In the genomic region with DNA sequence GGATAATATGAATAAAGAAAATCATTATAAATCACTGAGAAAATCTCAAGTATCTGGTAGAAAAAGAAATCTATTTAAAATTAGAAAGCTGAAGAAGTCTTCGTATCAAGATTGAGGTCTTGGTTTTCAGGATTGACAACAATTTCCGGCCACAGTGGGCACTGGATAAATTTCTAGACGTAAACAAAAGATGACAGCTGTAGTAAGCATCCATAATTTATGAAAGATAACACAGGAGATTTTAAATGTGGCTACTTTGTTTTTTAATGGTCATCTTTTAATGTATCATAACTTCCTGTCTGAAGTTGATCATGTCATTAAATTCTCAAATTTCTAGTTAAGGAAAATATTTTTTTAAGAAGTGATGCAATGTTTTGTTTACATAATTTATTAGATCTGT, we compare ENCODE assay signal across 17 cellular contexts.
A peak's percentile ranks its signal among the peaks of the same experiment; 100 is the strongest.
DNase-seq lines count a peak whose midpoint lies in the region; ATAC-seq and TF ChIP-seq lines count a peak whose summit lies in the region.
"Had no signal": no experiment of that assay in that cellular context is flagged by ENCODE, and none has a peak within 500 bp of the region (broad histone marks: within the 10 kb centered on the region; RNA-seq: fewer than 3 reads in every experiment).

No MANE protein-coding gene starts in this region.

- no peak overlapping the region for H2BK15ac ChIP-seq in mesenchymal stem cell (ENCODE audit: low read depth, poor library complexity, severe bottlenecking)

- DNase-seq in HCEC 1CT = peak; percentile 50
- peak; percentile 39 for DNase-seq in brain microvascular endothelial cell
- peak; percentile 43 for DNase-seq in mesenchymal stem cell
- no peak for DNase-seq in smooth muscle cell (lab: John Stamatoyannopoulos, UW; ENCODE audit: unreplicated experiment)
- DNase-seq in SIG-M5 (lab: John Stamatoyannopoulos, UW) = no peak
- no peak for DNase-seq in NCI-H1105 (lab: John Stamatoyannopoulos, UW)
- DNase-seq: ACHN; BE2C; C1 segment of cervical spinal cord; CD4-positive, alpha-beta T cell; DMS79 treated with DMSO at 0.1 percent for 48 hours; HFFc6; KBM-7 had no signal

- H2AFZ ChIP-seq in mesenchymal stem cell (ENCODE audit: low read depth, low read length) (no peak overlapping the region), smooth muscle cell (ENCODE audit: low read depth) (no peak overlapping the region)
- H2AFZ ChIP-seq: GM23338 had no signal

- H2AK5ac ChIP-seq in mesenchymal stem cell (ENCODE audit: low read length, severe bottlenecking) = no peak overlapping the region

- no peak overlapping the region for H2BK12ac ChIP-seq in mesenchymal stem cell (ENCODE audit: low read length in 2 of 2)

- TF ChIP-seq CTCF in brain microvascular endothelial cell (IDR thresholded peaks at IDR 0.05; ENCODE audit: low read depth, low read length, missing control alignments) = no peak
- TF ChIP-seq CTCF in smooth muscle cell (IDR thresholded peaks at IDR 0.05; ENCODE audit: borderline replicate concordance, insufficient read depth, poor library complexity, severe bottlenecking) = no peak

- H3K4me2 ChIP-seq in mesenchymal stem cell (ENCODE audit: low read length, poor library complexity, severe bottlenecking) (no peak overlapping the region), smooth muscle cell (peak overlapping the region; percentile 9)
- H3K4me2 ChIP-seq: GM23338 had no signal

- H3F3A ChIP-seq in smooth muscle cell (ENCODE audit: low read depth) = no peaks in the 10 kb centered on the region

- H3K9ac ChIP-seq in mesenchymal stem cell (ENCODE audit: low read length) = no peak overlapping the region
- H3K9ac ChIP-seq in smooth muscle cell (ENCODE audit: low read depth) = no peak overlapping the region

- no peak for ATAC-seq in GM18505 (IDR thresholded peaks at IDR 0.05; ENCODE audit: unreplicated experiment)
- ATAC-seq: GM23338, HCT116, HepG2 had no signal

- no peak overlapping the region for H3K4ac ChIP-seq in mesenchymal stem cell (ENCODE audit: low read depth in 1 of 2, low read length in 2 of 2)

- WGBS in mesenchymal stem cell = 39% methylated on average over 2 of the region's 3 CpGs
- 76% methylated on average over 3 of the region's 3 CpGs for WGBS in smooth muscle cell (ENCODE audit: low lambda C conversion rate)

- H2BK120ac ChIP-seq in mesenchymal stem cell (ENCODE audit: low read depth, low read length) = no peak overlapping the region

- H3K79me2 ChIP-seq in smooth muscle cell (ENCODE audit: low read depth) = no peaks in the 10 kb centered on the region

- no peak overlapping the region for H4K8ac ChIP-seq in mesenchymal stem cell (ENCODE audit: low read length)

- no peaks in the 10 kb centered on the region for H4K20me1 ChIP-seq in smooth muscle cell (ENCODE audit: low read depth)

- H3K36me3 ChIP-seq in brain microvascular endothelial cell (replicated peaks) = no peaks in the 10 kb centered on the region
- H3K36me3 ChIP-seq in mesenchymal stem cell (ENCODE audit: control insufficient read depth in 1 of 2, insufficient read depth in 2 of 2, low read depth in 1 of 2, low read length in 2 of 2) = no peaks in the 10 kb centered on the region
- H3K36me3 ChIP-seq in smooth muscle cell (ENCODE audit: low read depth) = no peaks in the 10 kb centered on the region
- H3K36me3 ChIP-seq: BE2C had no signal

- no peak for TF ChIP-seq POLR2A in GM18505 (IDR thresholded peaks at IDR 0.05; ENCODE audit: borderline replicate concordance, extremely low read depth, insufficient read depth, insufficient read length)

- H3K27me3 ChIP-seq in brain microvascular endothelial cell (replicated peaks) = no peaks in the 10 kb centered on the region
- H3K27me3 ChIP-seq in mesenchymal stem cell (ENCODE audit: control insufficient read depth in 1 of 2, insufficient read depth in 1 of 2, low read length in 2 of 2) = no peaks in the 10 kb centered on the region
- H3K27me3 ChIP-seq in smooth muscle cell (ENCODE audit: low read depth) = no peaks in the 10 kb centered on the region
- H3K27me3 ChIP-seq: BE2C had no signal

- H3K4me1 ChIP-seq in mesenchymal stem cell (ENCODE audit: control insufficient read depth, insufficient read depth, low read depth, low read length) (no peaks in the 10 kb centered on the region), smooth muscle cell (ENCODE audit: low read depth) (peaks cover 5% of the 10 kb centered on the region)
- H3K4me1 ChIP-seq: BE2C had no signal

- H3K14ac ChIP-seq in mesenchymal stem cell (ENCODE audit: low read length in 2 of 2) = no peak overlapping the region

- no peak overlapping the region for H4K91ac ChIP-seq in mesenchymal stem cell (ENCODE audit: low read length)

- H3K4me3 ChIP-seq in brain microvascular endothelial cell (ENCODE audit: low read depth, low read length) (no peak overlapping the region), mesenchymal stem cell (ENCODE audit: insufficient read depth in 1 of 2, low read depth in 1 of 2, low read length in 2 of 2) (no peak overlapping the region), smooth muscle cell (no peak overlapping the region)
- H3K4me3 ChIP-seq: GM23338 had no signal

- in situ Hi-C loops in brain microvascular endothelial cell (cut with HindIII; ENCODE audit: low pct_ligation_motif_present, low sequenced_read_pairs) = no loop called here

- no peaks in the 10 kb centered on the region for H3K79me1 ChIP-seq in mesenchymal stem cell (replicated peaks; ENCODE audit: low read length, poor library complexity, severe bottlenecking)

- no peaks in the 10 kb centered on the region for H3K9me3 ChIP-seq in mesenchymal stem cell (ENCODE audit: control insufficient read depth, low read length)
- no peaks in the 10 kb centered on the region for H3K9me3 ChIP-seq in smooth muscle cell (replicated peaks; ENCODE audit: low read depth)
- H3K9me3 ChIP-seq: BE2C had no signal

- H3K18ac ChIP-seq in mesenchymal stem cell (ENCODE audit: low read depth in 1 of 2, low read length in 2 of 2) = no peak overlapping the region

- no peak overlapping the region for H3K23ac ChIP-seq in mesenchymal stem cell (ENCODE audit: low read length in 2 of 2)

- H3K27ac ChIP-seq in brain microvascular endothelial cell (no peak overlapping the region), mesenchymal stem cell (ENCODE audit: low read length, poor library complexity, severe bottlenecking) (no peak overlapping the region), smooth muscle cell (ENCODE audit: low read depth) (no peak overlapping the region)

- no peak overlapping the region for H2BK5ac ChIP-seq in mesenchymal stem cell (ENCODE audit: low read depth, low read length, poor library complexity, severe bottlenecking)

Comparison
In these comparisons a context has a peak if more than half of its experiments do, and no peak if none do; other contexts are left out.
1. DNase-seq: peak in HCEC 1CT (single experiment), brain microvascular endothelial cell (single experiment) and mesenchymal stem cell (single experiment); none in smooth muscle cell (single experiment), SIG-M5 (single experiment) and NCI-H1105 (single experiment).